Comparison of ENCODE assay signal across 15 cellular contexts in genomic region chr20:50434653-50435396, GRCh38.
A peak's percentile ranks its signal among the peaks of the same experiment; 100 is the strongest.
DNase-seq lines count a peak whose midpoint lies in the region; ATAC-seq and TF ChIP-seq lines count a peak whose summit lies in the region.
"Had no signal": no experiment of that assay in that cellular context is flagged by ENCODE, and none has a peak within 500 bp of the region (broad histone marks: within the 10 kb centered on the region; RNA-seq: fewer than 3 reads in every experiment).

No MANE protein-coding gene starts in this region.

- no peak overlapping the region for H3K4me3 ChIP-seq in DOHH2 (ENCODE audit: low read length)
- no peak overlapping the region for H3K4me3 ChIP-seq in mesendoderm (ENCODE audit: low read length)
- H3K4me3 ChIP-seq: spleen had no signal

- H2BK120ac ChIP-seq in mesendoderm (ENCODE audit: low read depth, low read length): no peak overlapping the region

- H4K5ac ChIP-seq in mesendoderm (ENCODE audit: low read length): no peak overlapping the region

- H3K27me3 Mint-ChIP-seq in MCF 10A (ENCODE audit: insufficient read depth, unreplicated experiment): no peaks in the 10 kb centered on the region
- H3K27me3 Mint-ChIP-seq: activated CD4-positive, alpha-beta T cell treated with anti-CD3 and anti-CD28 coated beads for 36 hours had no signal

- no peak overlapping the region for H2BK15ac ChIP-seq in mesendoderm (replicated peaks; ENCODE audit: low read depth)

- no peaks in the 10 kb centered on the region for H3F3A ChIP-seq in DOHH2 (ENCODE audit: control insufficient read depth, insufficient read depth)

- no peaks in the 10 kb centered on the region for H3K79me1 ChIP-seq in mesendoderm (ENCODE audit: low read length)

- no peak overlapping the region for H3K9ac ChIP-seq in mesendoderm (ENCODE audit: low read length)

- no peak overlapping the region for H2AK5ac ChIP-seq in mesendoderm (ENCODE audit: low read length)

- H3K4me3 Mint-ChIP-seq in MCF 10A (ENCODE audit: unreplicated experiment): no peak overlapping the region
- H3K4me3 Mint-ChIP-seq: activated CD4-positive, alpha-beta T cell treated with anti-CD3 and anti-CD28 coated beads for 36 hours had no signal

- POLR2A ChIA-PET in MCF 10A (lab: Yijun Ruan, JAX): interaction anchor here (0.7 to 2.9 kb wide), 15 partner anchors 12 to 1210 kb away, joined by 3 to 12 read pairs (median 3); no protein-coding TSS in a partner anchor

- H3K79me2 ChIP-seq in DOHH2 (ENCODE audit: control insufficient read depth, low read length) (no peaks in the 10 kb centered on the region), mesendoderm (ENCODE audit: control insufficient read depth, insufficient read depth, low read length) (no peaks in the 10 kb centered on the region)

- H3K9me3 ChIP-seq in DOHH2 (ENCODE audit: control insufficient read depth, insufficient read depth, low read length): no peaks in the 10 kb centered on the region
- H3K9me3 ChIP-seq: spleen had no signal

- DNase-seq in MV-4-11 (lab: John Stamatoyannopoulos, UW) (peak; percentile 59), MCF 10A (ENCODE audit: unreplicated experiment) (peak; percentile 98), mesendoderm (peak; percentile 89), NCI-H1048 (lab: John Stamatoyannopoulos, UW) (no peak), HK-2 (ENCODE audit: unreplicated experiment) (no peak)
- DNase-seq in stimulated activated naive CD4-positive, alpha-beta T cell (lab: John Stamatoyannopoulos, UW): no peak
- DNase-seq: activated CD4-positive, alpha-beta T cell treated with anti-CD3 and anti-CD28 coated beads for 36 hours; activated naive CD4-positive, alpha-beta T cell; DMS79 treated with DMSO at 0.1 percent for 48 hours; naive B cell; NCI-H1436; spleen had no signal

- H2BK5ac ChIP-seq in mesendoderm (ENCODE audit: low read length): no peak overlapping the region

- intact Hi-C loops in MCF 10A (cut with micrococcal nuclease): no loop called here

- H3K27me3 ChIP-seq in DOHH2 (ENCODE audit: control insufficient read depth, low read length) (peaks cover 10% of the 10 kb centered on the region), mesendoderm (ENCODE audit: insufficient read depth, low read length, poor library complexity) (no peaks in the 10 kb centered on the region)

- H3K27ac ChIP-seq in DOHH2 (ENCODE audit: low read depth, low read length) (no peak overlapping the region), mesendoderm (ENCODE audit: low read depth, low read length) (peak overlapping the region; percentile 22)

- H3K23ac ChIP-seq in mesendoderm (ENCODE audit: low read length): no peak overlapping the region

- H3K18ac ChIP-seq in mesendoderm (ENCODE audit: low read length): no peak overlapping the region

- CTCF ChIA-PET in MCF 10A (lab: Yijun Ruan, JAX): interaction anchor here (0.7 to 2.9 kb wide), 6 partner anchors 9 to 75 kb away, joined by 3 to 17 read pairs (median 4); no protein-coding TSS in a partner anchor

- no CpG with 5 or more reads among the region's 6 CpGs for WGBS in mesendoderm (ENCODE audit: extremely low coverage, insufficient coverage, low lambda C conversion rate)

- H4K8ac ChIP-seq in mesendoderm (ENCODE audit: low read depth, low read length): no peak overlapping the region

- peaks cover 46% of the 10 kb centered on the region for H3K4me1 Mint-ChIP-seq in MCF 10A (ENCODE audit: insufficient read depth, unreplicated experiment)
- H3K4me1 Mint-ChIP-seq: naive B cell had no signal

- no peaks in the 10 kb centered on the region for H4K20me1 ChIP-seq in DOHH2 (ENCODE audit: control insufficient read depth, insufficient read depth, low read depth, low read length)

- peak overlapping the region; percentile 94 for H3K27ac Mint-ChIP-seq in MCF 10A (ENCODE audit: low read depth, unreplicated experiment)
- H3K27ac Mint-ChIP-seq: activated CD4-positive, alpha-beta T cell treated with anti-CD3 and anti-CD28 coated beads for 36 hours; naive B cell had no signal

- TF ChIP-seq CTCF in DOHH2 (IDR thresholded peaks at IDR 0.05; ENCODE audit: low read depth, low read length, poor library complexity, severe bottlenecking) (no peak), MCF 10A (IDR thresholded peaks at IDR 0.05; ENCODE audit: unreplicated experiment) (no peak)

- BruUV-seq in MCF 10A (replicated peaks; lab: Mats Ljungman, UMichigan): no TSS peak

- H3K4me2 ChIP-seq in DOHH2 (ENCODE audit: low read length) (peak overlapping the region; percentile 24; the same call in 1 of the 2 replicates), mesendoderm (ENCODE audit: low read length) (no peak overlapping the region)

- H3K36me3 ChIP-seq in DOHH2 (ENCODE audit: control insufficient read depth, low read length) (no peaks in the 10 kb centered on the region), mesendoderm (ENCODE audit: control insufficient read depth, insufficient read depth, low read length) (no peaks in the 10 kb centered on the region)
- H3K36me3 ChIP-seq: spleen had no signal

- no peaks in the 10 kb centered on the region for H3K9me2 ChIP-seq in DOHH2 (replicated peaks; ENCODE audit: control insufficient read depth, low read length)

- H3K36me3 Mint-ChIP-seq in MCF 10A (ENCODE audit: insufficient read depth, unreplicated experiment): peaks cover 11% of the 10 kb centered on the region
- H3K36me3 Mint-ChIP-seq: naive B cell had no signal

- no peak overlapping the region for H3K56ac ChIP-seq in mesendoderm (ENCODE audit: low read length)

- no peak for ATAC-seq in HG03342 (IDR thresholded peaks at IDR 0.05; ENCODE audit: unreplicated experiment)
- ATAC-seq: activated CD4-positive, alpha-beta T cell treated with anti-CD3 and anti-CD28 coated beads for 36 hours; HCT116 had no signal

- H3K4me1 ChIP-seq in DOHH2 (ENCODE audit: control insufficient read depth, low read length): peaks cover 7% of the 10 kb centered on the region
- peaks cover 2% of the 10 kb centered on the region for H3K4me1 ChIP-seq in mesendoderm (ENCODE audit: control insufficient read depth, low read depth, low read length)

- no peaks in the 10 kb centered on the region for H3K9me3 Mint-ChIP-seq in MCF 10A (ENCODE audit: unreplicated experiment)

- no peak overlapping the region for H3K4ac ChIP-seq in mesendoderm (ENCODE audit: low read depth, low read length)

Comparison
In these comparisons a context has a peak if more than half of its experiments do, and no peak if none do; other contexts are left out.
1. DNase-seq: peak in MV-4-11 (single experiment), MCF 10A (single experiment) and mesendoderm (single experiment); none in NCI-H1048 (single experiment), HK-2 (single experiment) and stimulated activated naive CD4-positive, alpha-beta T cell (0 of 6).